ENCODE assay signal across 34 cellular contexts in genomic region chr19:8109455-8109854, GRCh38. TPM values are rescaled to one million over a fixed set of nuclear protein-coding genes. Genes with fewer than 3 reads are reported as not detected.
"Had no signal": no experiment of that assay in that cellular context is flagged by ENCODE, and none has a peak within 500 bp of the region (broad histone marks: within the 10 kb centered on the region; RNA-seq: fewer than 3 reads in every experiment).

No MANE protein-coding gene starts in this region.

- H3K27me3 Mint-ChIP-seq: progenitor cell of endocrine pancreas; stimulated activated memory B cell treated with anti-CD40 and anti-IgM and Interleukin-4, amounts not matched to agents 10 μg/mL and 1 μg/mL and 100 μg/mL, for 72 hours; stimulated activated naive CD8-positive, alpha-beta T cell treated with anti-CD3 and anti-CD28 coated beads, Interleukin-15, amount 100 ng/mL, for 72 hours had no signal

- H3K9me3 ChIP-seq: left ventricle myocardium inferior, mucosa of descending colon, right atrium auricular region, right lobe of liver, upper lobe of left lung, vagina had no signal

- H3K27me3 ChIP-seq: heart left ventricle, right atrium auricular region, right lobe of liver, tibial nerve, upper lobe of left lung, vagina had no signal

- H3K36me3 Mint-ChIP-seq: immature natural killer cell; memory B cell; naive thymus-derived CD4-positive, alpha-beta T cell; stimulated activated memory B cell treated with anti-CD40 and anti-IgM and Interleukin-4, amounts not matched to agents 10 μg/mL and 1 μg/mL and 100 μg/mL, for 72 hours had no signal

- H3K27ac ChIP-seq: heart left ventricle, left ventricle myocardium inferior, parathyroid adenoma, right atrium auricular region, right lobe of liver, tibial nerve, upper lobe of left lung, vagina had no signal

- H3K36me3 ChIP-seq: heart left ventricle, left ventricle myocardium inferior, right atrium auricular region, right lobe of liver, tibial nerve, upper lobe of left lung, vagina had no signal

- ATAC-seq: heart left ventricle; mucosa of descending colon; naive thymus-derived CD4-positive, alpha-beta T cell; right lobe of liver; stimulated activated memory B cell treated with anti-CD40 and anti-IgM and Interleukin-4, amounts not matched to agents 10 μg/mL and 1 μg/mL and 100 μg/mL, for 72 hours; stimulated activated naive CD8-positive, alpha-beta T cell treated with anti-CD3 and anti-CD28 coated beads, Interleukin-15, amount 100 ng/mL, for 72 hours had no signal

- H3K9me3 Mint-ChIP-seq: immature natural killer cell; memory B cell; stimulated activated naive CD8-positive, alpha-beta T cell treated with anti-CD3 and anti-CD28 coated beads, Interleukin-15, amount 100 ng/mL, for 72 hours had no signal

- H3K4me1 Mint-ChIP-seq: immature natural killer cell; memory B cell; naive thymus-derived CD4-positive, alpha-beta T cell; stimulated activated memory B cell treated with anti-CD40 and anti-IgM and Interleukin-4, amounts not matched to agents 10 μg/mL and 1 μg/mL and 100 μg/mL, for 72 hours; stimulated activated naive CD8-positive, alpha-beta T cell treated with anti-CD3 and anti-CD28 coated beads, Interleukin-15, amount 100 ng/mL, for 72 hours had no signal

- H3K4me3 Mint-ChIP-seq: immature natural killer cell; memory B cell; naive thymus-derived CD4-positive, alpha-beta T cell; stimulated activated memory B cell treated with anti-CD40 and anti-IgM and Interleukin-4, amounts not matched to agents 10 μg/mL and 1 μg/mL and 100 μg/mL, for 72 hours; stimulated activated naive CD8-positive, alpha-beta T cell treated with anti-CD3 and anti-CD28 coated beads, Interleukin-15, amount 100 ng/mL, for 72 hours had no signal

- H3K4me1 ChIP-seq: heart left ventricle, left ventricle myocardium inferior, parathyroid adenoma, right atrium auricular region, right lobe of liver, tibial nerve, vagina had no signal

- DNase-seq: hypothalamus; immature natural killer cell; left ventricle myocardium inferior; midbrain; naive thymus-derived CD4-positive, alpha-beta T cell; nucleus accumbens; right lobe of liver; stimulated activated CD4-positive, alpha-beta T cell treated with anti-CD3 and anti-CD28 coated beads, Interleukin-1b, Interleukin-23, amount 100 ng/mL, for 48 hours; stimulated activated CD4-positive, alpha-beta T cell treated with anti-CD3 and anti-CD28 coated beads, Interleukin-2, amount 100 ng/mL, for 48 hours; stimulated activated CD4-positive, alpha-beta T cell treated with anti-CD3 and anti-CD28 coated beads, Interleukin-4, amount 100 ng/mL, for 4 hours; stimulated activated CD8-positive, alpha-beta memory T cell treated with anti-CD3 and anti-CD28 coated beads, Interleukin-4, amount 100 ng/mL, for 48 hours; stimulated activated naive CD4-positive, alpha-beta T cell treated with Interleukin-2 at 50 U/mL for 16 hours; stimulated activated naive CD8-positive, alpha-beta T cell treated with anti-CD3 and anti-CD28 coated beads, Interleukin-15, amount 100 ng/mL, for 72 hours; substantia nigra; upper lobe of left lung had no signal

- H3K4me3 ChIP-seq: heart left ventricle, left ventricle myocardium inferior, mucosa of descending colon, right atrium auricular region, right lobe of liver, smooth muscle cell, tibial nerve, upper lobe of left lung, vagina had no signal

- H3K27ac Mint-ChIP-seq: immature natural killer cell; memory B cell; naive thymus-derived CD4-positive, alpha-beta T cell; progenitor cell of endocrine pancreas; stimulated activated memory B cell treated with anti-CD40 and anti-IgM and Interleukin-4, amounts not matched to agents 10 μg/mL and 1 μg/mL and 100 μg/mL, for 72 hours; stimulated activated naive CD8-positive, alpha-beta T cell treated with anti-CD3 and anti-CD28 coated beads, Interleukin-15, amount 100 ng/mL, for 72 hours had no signal

RNA-seq across cellular contexts. Expression of gene FBN3, which starts 39.9 kb away (rescaled TPM):
- total RNA-seq: left ventricle myocardium inferior; lung microvascular endothelial cell; mesenteric fat pad; myocyte; naive thymus-derived CD4-positive, alpha-beta T cell; pulmonary artery endothelial cell; right atrium auricular region; smooth muscle cell; vagina had no signal

RNA-seq across cellular contexts. Expression of gene CCL25, which starts 56.9 kb away (rescaled TPM):
- total RNA-seq: heart left ventricle, kidney epithelial cell, left ventricle myocardium inferior, lung microvascular endothelial cell, mesenteric fat pad, mucosa of descending colon, myocyte, osteocyte, progenitor cell of endocrine pancreas, pulmonary artery endothelial cell, renal cortical epithelial cell, right atrium auricular region, skeletal muscle tissue, smooth muscle cell, tibial nerve, upper lobe of left lung, urinary bladder, vagina had no signal
